18 cellular contexts compared by ENCODE assay signal in genomic region chr6:24408719-24409410, GRCh38. TPM values are rescaled to one million over a fixed set of nuclear protein-coding genes. Genes with fewer than 3 reads are reported as not detected.
DNase-seq lines count a peak whose midpoint lies in the region; ATAC-seq and TF ChIP-seq lines count a peak whose summit lies in the region.
"Had no signal": no experiment of that assay in that cellular context is flagged by ENCODE, and none has a peak within 500 bp of the region (broad histone marks: within the 10 kb centered on the region; RNA-seq: fewer than 3 reads in every experiment).

No MANE protein-coding gene starts in this region.

- H3K27ac Mint-ChIP-seq in GM23338 = no peak overlapping the region
- H3K27ac Mint-ChIP-seq: activated CD4-positive, alpha-beta T cell treated with anti-CD3 and anti-CD28 coated beads, Interleukin-2, amount 10 ng/mL, durations not matched to agents 7 days and 5 days had no signal

- TF ChIP-seq CTCF in GM06990 (IDR thresholded peaks at IDR 0.05; ENCODE audit: insufficient read depth, low read length, poor library complexity, severe bottlenecking) (no peak), GM23338 (conservative IDR thresholded peaks at IDR 0.05; ENCODE audit: low read depth in 2 of 2) (no peak)

- H3K36me3 Mint-ChIP-seq in GM23338 (ENCODE audit: low read depth) = peaks cover 74% of the 10 kb centered on the region

- no peaks in the 10 kb centered on the region for H3K9me3 Mint-ChIP-seq in GM23338
- H3K9me3 Mint-ChIP-seq: activated CD4-positive, alpha-beta T cell treated with anti-CD3 and anti-CD28 coated beads, Interleukin-2, amount 10 ng/mL, durations not matched to agents 7 days and 5 days had no signal

- H3K4me2 ChIP-seq in GM23338 = no peak overlapping the region

- H3K4me1 Mint-ChIP-seq in GM23338 = peaks cover 14% of the 10 kb centered on the region

- no peaks in the 10 kb centered on the region for H3K9me2 ChIP-seq in GM23338 (ENCODE audit: insufficient read depth)

- H3K27me3 ChIP-seq in GM06990 (replicated peaks; ENCODE audit: control insufficient read depth, insufficient read depth, low read length) = no peaks in the 10 kb centered on the region
- H3K27me3 ChIP-seq in GM23338 (ENCODE audit: insufficient read depth) = no peaks in the 10 kb centered on the region
- H3K27me3 ChIP-seq: dorsolateral prefrontal cortex, foreskin keratinocyte, MG63, neutrophil had no signal

- peak overlapping the region; percentile 1; the same call in 1 of the 2 replicates for H3K27ac ChIP-seq in GM23338 (ENCODE audit: low read depth)
- H3K27ac ChIP-seq: dorsolateral prefrontal cortex, foreskin keratinocyte, neutrophil had no signal

- no peaks in the 10 kb centered on the region for H3F3A ChIP-seq in GM23338 (replicated peaks; ENCODE audit: low read depth)

- DNase-seq in GM06990 (ENCODE audit: extremely low read depth, insufficient read length) (peak; percentile 33), GM19238 (ENCODE audit: insufficient read length, low spot score) (peak; percentile 19), GM23338 (ENCODE audit: low spot score) (no peak), GF-D8 (lab: John Stamatoyannopoulos, UW) (no peak), AG08396 (ENCODE audit: low spot score) (no peak), COLO668 (lab: John Stamatoyannopoulos, UW; ENCODE audit: unreplicated experiment) (no peak)
- no peak for DNase-seq in activated effector memory CD4-positive, alpha-beta T cell treated with anti-CD3 and anti-CD28 coated beads, Interleukin-2, amount 50 U/mL, for 16 hours
- DNase-seq: activated CD4-positive, alpha-beta T cell treated with anti-CD3 and anti-CD28 coated beads, Interleukin-2, amount 10 ng/mL, durations not matched to agents 7 days and 5 days; DND-41; dorsolateral prefrontal cortex; foreskin keratinocyte; HCEC 1CT; MG63; stimulated activated CD4-positive, alpha-beta T cell treated with anti-CD3 and anti-CD28 coated beads, Interleukin-2, amount 100 ng/mL, for 24 hours; substantia nigra; SW 1271 had no signal

- peaks cover 6% of the 10 kb centered on the region for H3K36me3 ChIP-seq in GM06990 (ENCODE audit: control insufficient read depth, insufficient read depth, low read length)
- H3K36me3 ChIP-seq in GM23338 (ENCODE audit: insufficient read depth) = peaks cover 61% of the 10 kb centered on the region

- H3K4me3 Mint-ChIP-seq in GM23338 = no peak overlapping the region
- H3K4me3 Mint-ChIP-seq: activated CD4-positive, alpha-beta T cell treated with anti-CD3 and anti-CD28 coated beads, Interleukin-2, amount 10 ng/mL, durations not matched to agents 7 days and 5 days had no signal

- H3K27me3 Mint-ChIP-seq in GM23338 (ENCODE audit: insufficient read depth, low read depth, poor library complexity) = no peaks in the 10 kb centered on the region
- H3K27me3 Mint-ChIP-seq: activated CD4-positive, alpha-beta T cell treated with anti-CD3 and anti-CD28 coated beads, Interleukin-2, amount 10 ng/mL, durations not matched to agents 7 days and 5 days had no signal

- peaks cover 89% of the 10 kb centered on the region for H3K79me2 ChIP-seq in GM23338 (replicated peaks; ENCODE audit: insufficient read depth)

- peaks cover 29% of the 10 kb centered on the region for H4K20me1 ChIP-seq in GM23338 (replicated peaks; ENCODE audit: insufficient read depth)

- ATAC-seq in GM23338 = no peak
- peak; percentile 94 for ATAC-seq in HG03280 (IDR thresholded peaks at IDR 0.05; ENCODE audit: unreplicated experiment)
- ATAC-seq: foreskin keratinocyte had no signal

- no peak overlapping the region for H2AFZ ChIP-seq in GM23338

- H3K4me1 ChIP-seq in GM23338 (ENCODE audit: insufficient read depth) = peaks cover 17% of the 10 kb centered on the region
- H3K4me1 ChIP-seq: foreskin keratinocyte had no signal

- H3K4me3 ChIP-seq in GM06990 (replicated peaks; ENCODE audit: low read depth, low read length) (no peak overlapping the region), GM23338 (no peak overlapping the region)
- H3K4me3 ChIP-seq: dorsolateral prefrontal cortex, MG63 had no signal

TF ChIP-seq in GM23338, 12 proteins besides CTCF, POLR2A, EP300 and RAD21:
- no peak for TF ChIP-seq POLR2AphosphoS5 (IDR thresholded peaks at IDR 0.05; ENCODE audit: low read depth)
- no peak for TF ChIP-seq ETS1 (IDR thresholded peaks at IDR 0.05)
- no peak for TF ChIP-seq EZH2 (IDR thresholded peaks at IDR 0.05; ENCODE audit: low read depth, unreplicated experiment)
- no peak for TF ChIP-seq STAT1 (IDR thresholded peaks at IDR 0.05; ENCODE audit: unreplicated experiment)
TF ChIP-seq in GM23338: peak in this region for 0.

RNA-seq across cellular contexts. Expression of gene MRS2, which starts 6.1 kb away (rescaled TPM):
- 121 and 125 TPM in 2 replicates for total RNA-seq in GM23338 (2014; rRNA removed; shearing (Covaris generic))
- 74.6 and 80.9 TPM in 2 replicates for polyA plus RNA-seq in GM23338 (2016; fragmentation: Nextera tagmentation; extraction: Ambion mirVana)

RNA-seq across cellular contexts. Expression of gene DCDC2, which starts 51.0 kb away (rescaled TPM):
- 0.50 and 0.59 TPM in 2 replicates for total RNA-seq in GM23338 (2014; rRNA removed; shearing (Covaris generic))
- polyA plus RNA-seq in GM23338 (2016; fragmentation: Nextera tagmentation; extraction: Ambion mirVana) = 0.12 and 0.79 TPM in 2 replicates
- total RNA-seq: activated CD4-positive, alpha-beta T cell treated with anti-CD3 and anti-CD28 coated beads, Interleukin-2, amount 10 ng/mL, durations not matched to agents 7 days and 5 days had no signal

Comparison
In these comparisons a context has a peak if more than half of its experiments do, and no peak if none do; other contexts are left out.
1. DNase-seq: peak in GM06990 (single experiment) and GM19238 (single experiment); none in GM23338 (single experiment), activated effector memory CD4-positive, alpha-beta T cell treated with anti-CD3 and anti-CD28 coated beads, Interleukin-2, amount 50 U/mL, for 16 hours (single experiment), GF-D8 (single experiment), AG08396 (single experiment) and COLO668 (single experiment).